ENCODE assay signal across 16 cellular contexts in genomic region chr1:115340879-115341278, GRCh38. TPM values are rescaled to one million over a fixed set of nuclear protein-coding genes. Genes with fewer than 3 reads are reported as not detected.
"Had no signal": no experiment of that assay in that cellular context is flagged by ENCODE, and none has a peak within 500 bp of the region (broad histone marks: within the 10 kb centered on the region; RNA-seq: fewer than 3 reads in every experiment).

No MANE protein-coding gene starts in this region.

- H3K36me3 ChIP-seq: esophagus squamous epithelium, lower lobe of right lung, neutrophil had no signal

- FAIRE-seq: kidney had no signal

- DNase-seq: activated CD4-positive, alpha-beta memory T cell treated with anti-CD3 and anti-CD28 coated beads for 36 hours; activated gamma-delta T cell; activated T-cell treated with anti-CD3 and anti-CD28 coated beads, Interleukin-2, amount 50 U/mL, for 48 hours; esophagus squamous epithelium; foreskin keratinocyte; head of caudate nucleus; kidney; lower lobe of right lung; midbrain; naive B cell; right cardiac atrium; trophoblast cell had no signal

- H3K4me3 ChIP-seq: esophagus squamous epithelium, lower lobe of right lung, smooth muscle cell had no signal

- H3K27ac ChIP-seq: foreskin keratinocyte, lower lobe of right lung, neutrophil, VCaP had no signal

- H3K9me3 ChIP-seq: esophagus squamous epithelium, lower lobe of right lung, neutrophil had no signal

- ATAC-seq: foreskin keratinocyte, lower lobe of right lung had no signal

- H3K4me1 ChIP-seq: foreskin keratinocyte, lower lobe of right lung had no signal

- H3K4me2 ChIP-seq: smooth muscle cell had no signal

RNA-seq across cellular contexts. Expression of gene NGF, which starts 2.8 kb away (rescaled TPM):
- total RNA-seq: activated CD4-positive, alpha-beta memory T cell treated with anti-CD3 and anti-CD28 coated beads for 36 hours; T-helper 2 cell treated with Interferon-gamma antibody and Interleukin-4, amounts not matched to agents 100 ng/mL and 5 ng/mL, for 36 hours had no signal
